Comparison of ENCODE assay signal across 13 cellular contexts in the genomic region with DNA sequence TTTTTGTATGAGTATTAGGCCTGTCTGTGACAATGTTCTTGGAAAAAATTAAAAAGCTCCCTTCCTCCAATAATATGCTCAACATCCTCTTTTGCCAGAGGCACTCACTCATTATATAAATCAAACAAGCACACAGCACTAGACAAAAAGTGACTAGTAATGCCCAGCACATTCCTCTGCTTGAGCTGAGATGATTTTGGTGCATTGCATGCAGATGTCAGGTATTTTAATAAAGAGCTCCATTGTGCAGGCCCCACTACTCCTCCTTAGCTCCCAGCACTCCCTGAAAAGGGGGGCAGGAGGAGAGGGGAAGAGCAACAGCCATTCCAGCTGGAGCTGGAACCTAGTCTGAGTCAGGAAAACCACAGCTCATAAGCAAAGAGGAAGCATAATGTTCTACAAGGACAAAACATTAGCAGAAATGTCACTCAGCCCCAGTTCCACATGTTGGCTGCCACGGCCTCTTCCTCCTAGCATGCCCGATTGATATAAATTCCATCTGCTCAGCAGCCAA.
DNase-seq lines count a peak whose midpoint lies in the region; ATAC-seq, FAIRE-seq and TF ChIP-seq lines count a peak whose summit lies in the region.
"Had no signal": no experiment of that assay in that cellular context is flagged by ENCODE, and none has a peak within 500 bp of the region (broad histone marks: within the 10 kb centered on the region; RNA-seq: fewer than 3 reads in every experiment).

No MANE protein-coding gene starts in this region.

- no peaks in the 10 kb centered on the region for H3K27me3 Mint-ChIP-seq in nephron (ENCODE audit: low read depth)

- H3K4me1 Mint-ChIP-seq in nephron, result peaks cover 60% of the 10 kb centered on the region

- no peak overlapping the region for H3K4me3 ChIP-seq in BJ (ENCODE audit: low read depth, low read length)

- peak overlapping the region; percentile 5 to 57 (median 29) for H3K4me3 Mint-ChIP-seq in nephron
- H3K4me3 Mint-ChIP-seq: activated T-cell treated with anti-CD3 and anti-CD28 coated beads, Interleukin-2, amount 50 U/mL, for 72 hours had no signal

- no peak for ATAC-seq in HG03442 (IDR thresholded peaks at IDR 0.05; ENCODE audit: unreplicated experiment)
- ATAC-seq: activated T-cell treated with anti-CD3 and anti-CD28 coated beads, Interleukin-2, amount 50 U/mL, for 72 hours; HCT116; left lobe of liver had no signal

- peaks cover 7% of the 10 kb centered on the region for H3K36me3 Mint-ChIP-seq in nephron (ENCODE audit: low read depth)

- CTCF ChIA-PET in BJ (lab: Yijun Ruan, JAX), result interaction anchor here (0.6 kb wide), 1 partner anchor 66 kb away, joined by 3 read pairs; no protein-coding TSS in a partner anchor

- H3K27me3 ChIP-seq in BJ (ENCODE audit: control insufficient read depth, insufficient read depth, low read length), result no peaks in the 10 kb centered on the region

- H3K36me3 ChIP-seq in BJ (ENCODE audit: control insufficient read depth, insufficient read depth, low read length), result no peaks in the 10 kb centered on the region

- TF ChIP-seq CTCF in BJ (IDR thresholded peaks at IDR 0.05; ENCODE audit: insufficient read depth, low read depth, low read length) (no peak), nephron (IDR thresholded peaks at IDR 0.05; ENCODE audit: unreplicated experiment in 3 of 3) (no peak)

- peak; percentile 91 for DNase-seq in BJ (ENCODE audit: low read depth)
- DNase-seq in RCC 7860 (ENCODE audit: low spot score), result peak; percentile 70
- DNase-seq in fibroblast of gingiva (ENCODE audit: low read depth), result peak; percentile 83
- no peak for DNase-seq in NCI-H1092 (lab: John Stamatoyannopoulos, UW)
- DNase-seq in NCI-H1417 treated with DMSO at 0.1 percent for 48 hours (lab: John Stamatoyannopoulos, UW), result no peak
- no peak for DNase-seq in NCI-H146 treated with DMSO at 0.1 percent for 48 hours (lab: John Stamatoyannopoulos, UW; ENCODE audit: unreplicated experiment)
- DNase-seq: activated T-cell treated with anti-CD3 and anti-CD28 coated beads, Interleukin-2, amount 50 U/mL, for 72 hours; DMS79 treated with DMSO at 0.1 percent for 48 hours; NCI-H524 had no signal

- POLR2A ChIA-PET in BJ (lab: Charles Lee), result interaction anchor here (0.5 to 1.0 kb wide), 3 partner anchors 12 to 204 kb away, joined by 3 to 6 read pairs (median 3); no protein-coding TSS in a partner anchor

- H3K27ac Mint-ChIP-seq in nephron, result peak overlapping the region; percentile 98 to 100 (median 98)
- H3K27ac Mint-ChIP-seq: activated T-cell treated with anti-CD3 and anti-CD28 coated beads, Interleukin-2, amount 50 U/mL, for 72 hours had no signal

- FAIRE-seq in RCC 7860 (lab: Jason Lieb, UNC), result peak; percentile 89

- H3K9me3 Mint-ChIP-seq in nephron, result no peaks in the 10 kb centered on the region

Comparison
In these comparisons a context has a peak if more than half of its experiments do, and no peak if none do; other contexts are left out.
1. DNase-seq: peak in BJ (single experiment), RCC 7860 (single experiment) and fibroblast of gingiva (single experiment); none in NCI-H1092 (single experiment), NCI-H1417 treated with DMSO at 0.1 percent for 48 hours (single experiment) and NCI-H146 treated with DMSO at 0.1 percent for 48 hours (single experiment).